Comparison of ENCODE assay signal across 10 cellular contexts in genomic region chr1:48793863-48794262, GRCh38. TPM values are rescaled to one million over a fixed set of nuclear protein-coding genes. Genes with fewer than 3 reads are reported as not detected.
DNase-seq lines count a peak whose midpoint lies in the region; ATAC-seq lines count a peak whose summit lies in the region.
"Had no signal": no experiment of that assay in that cellular context is flagged by ENCODE, and none has a peak within 500 bp of the region (broad histone marks: within the 10 kb centered on the region; RNA-seq: fewer than 3 reads in every experiment).

No MANE protein-coding gene starts in this region.

- peak; percentile 90 for DNase-seq in SKM-1 treated with dmso at 0.1 percent for 144 hours (lab: John Stamatoyannopoulos, UW; ENCODE audit: unreplicated experiment)
- DNase-seq in left ventricle myocardium superior: no peak
- no peak for DNase-seq in activated CD4-positive, alpha-beta T cell treated with anti-CD3 and anti-CD28 coated beads, Interleukin-2, amount 50 U/mL, for 48 hours
- no peak for DNase-seq in SW 1271 (lab: John Stamatoyannopoulos, UW)
- DNase-seq in NCI-H82 (lab: John Stamatoyannopoulos, UW): no peak
- DNase-seq: dorsolateral prefrontal cortex had no signal

- intact Hi-C loops in left ventricle myocardium superior (cut with micrococcal nuclease): no loop called here

- ATAC-seq in GM18502 (IDR thresholded peaks at IDR 0.05; ENCODE audit: poor library complexity, unreplicated experiment) (peak; percentile 88), GM21423 (IDR thresholded peaks at IDR 0.05; ENCODE audit: unreplicated experiment) (peak; percentile 74), HG03159 (IDR thresholded peaks at IDR 0.05; ENCODE audit: unreplicated experiment) (peak; percentile 81), left ventricle myocardium superior (no peak)
- ATAC-seq: Panc1 had no signal

RNA-seq across cellular contexts. Expression of gene BEND5, which starts 17.2 kb away (rescaled TPM):
- 3.9 TPM for total RNA-seq in left ventricle myocardium superior
